In the genomic region with DNA sequence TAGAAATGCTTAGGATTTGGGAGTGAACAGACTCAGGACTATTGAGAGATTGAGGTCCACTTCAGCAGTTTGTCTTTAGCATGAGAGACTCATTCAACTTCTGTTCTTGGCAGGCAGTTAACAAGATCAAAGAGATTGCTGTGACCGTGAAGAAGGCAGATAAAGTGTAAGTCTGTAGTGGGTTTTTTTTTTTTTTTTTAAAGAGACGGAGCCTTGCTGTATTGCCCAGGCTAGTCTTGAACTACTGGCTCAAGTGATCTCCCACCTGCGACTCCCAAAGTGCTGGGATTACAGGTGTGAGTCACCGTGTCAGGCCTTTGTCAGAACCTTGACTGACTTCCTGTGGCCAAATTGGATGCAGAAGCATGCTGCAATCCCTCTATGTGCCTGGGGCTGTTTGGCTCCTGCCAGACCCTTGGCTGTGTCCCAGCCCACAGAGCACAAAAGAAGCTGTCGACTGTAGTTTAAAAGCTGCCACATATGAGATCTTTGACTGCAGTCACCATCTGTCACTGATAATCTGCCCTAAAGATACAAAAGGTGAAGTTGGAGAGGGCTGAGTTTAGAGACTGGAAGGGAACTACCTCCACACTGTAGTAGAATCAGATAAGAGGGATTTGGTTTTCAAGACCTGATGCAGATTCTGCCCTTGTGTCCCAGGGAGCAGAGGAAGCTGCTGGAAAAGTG, we compare ENCODE assay signal across 12 cellular contexts. TPM values are rescaled to one million over a fixed set of nuclear protein-coding genes. Genes with fewer than 3 reads are reported as not detected.
DNase-seq lines count a peak whose midpoint lies in the region; ATAC-seq and TF ChIP-seq lines count a peak whose summit lies in the region.
"Had no signal": no experiment of that assay in that cellular context is flagged by ENCODE, and none has a peak within 500 bp of the region (broad histone marks: within the 10 kb centered on the region; RNA-seq: fewer than 3 reads in every experiment).

No MANE protein-coding gene starts in this region.

- POLR2A ChIA-PET in CD8-positive, alpha-beta T cell (lab: Charles Lee) = interaction anchor here (2.0 kb wide), 1 partner anchor 9 kb away, joined by 11 read pairs; a partner anchor contains a TSS
- POLR2A ChIA-PET in activated CD8-positive, alpha-beta T cell treated with anti-CD3 and anti-CD28 coated beads for 36 hours (lab: Charles Lee) = interaction anchor here (0.7 to 3.6 kb wide), 6 partner anchors 9 to 19 kb away, joined by 3 to 26 read pairs (median 4); a partner anchor contains a TSS

- peaks cover 60% of the 10 kb centered on the region for H3K36me3 ChIP-seq in CD8-positive, alpha-beta T cell (ENCODE audit: insufficient read depth, low read length)
- peaks cover 95% of the 10 kb centered on the region for H3K36me3 ChIP-seq in HUES6 (ENCODE audit: control insufficient read depth, insufficient read depth, low read length)

- no peaks in the 10 kb centered on the region for H3K27me3 Mint-ChIP-seq in CD8-positive, alpha-beta T cell (ENCODE audit: low read depth)
- no peaks in the 10 kb centered on the region for H3K27me3 Mint-ChIP-seq in activated CD8-positive, alpha-beta T cell treated with anti-CD3 and anti-CD28 coated beads for 36 hours
- H3K27me3 Mint-ChIP-seq in glutamatergic neuron (ENCODE audit: unreplicated experiment) = no peaks in the 10 kb centered on the region

- no peak for TF ChIP-seq CTCF in CD8-positive, alpha-beta T cell (IDR thresholded peaks at IDR 0.05)
- TF ChIP-seq CTCF in activated CD8-positive, alpha-beta T cell treated with anti-CD3 and anti-CD28 coated beads for 36 hours (IDR thresholded peaks at IDR 0.05) = no peak
- TF ChIP-seq CTCF in glutamatergic neuron (IDR thresholded peaks at IDR 0.05; ENCODE audit: partially characterized antibody, unreplicated experiment) = no peak

- no peak for DNase-seq in CD8-positive, alpha-beta T cell
- DNase-seq in activated CD8-positive, alpha-beta T cell treated with anti-CD3 and anti-CD28 coated beads for 36 hours = no peak
- DNase-seq in glutamatergic neuron (peak; percentile 30), NCI-H2227 treated with DMSO at 0.1 percent for 48 hours (lab: John Stamatoyannopoulos, UW) (no peak), iPS-NIHi11 (ENCODE audit: low spot score) (no peak), retina (no peak)
- DNase-seq: Kasumi-1, kidney, spleen, tibial artery had no signal

- CTCF ChIA-PET in CD8-positive, alpha-beta T cell (lab: Charles Lee) = interaction anchor here (1.4 to 1.9 kb wide), 2 partner anchors 11 to 32 kb away, joined by 3 to 6 read pairs; no protein-coding TSS in a partner anchor
- CTCF ChIA-PET in activated CD8-positive, alpha-beta T cell treated with anti-CD3 and anti-CD28 coated beads for 36 hours (lab: Charles Lee) = interaction anchor here (0.9 to 2.0 kb wide), 6 partner anchors 8 to 67 kb away, joined by 3 to 6 read pairs (median 3); a partner anchor contains a TSS

- no peaks in the 10 kb centered on the region for H3K9me3 Mint-ChIP-seq in CD8-positive, alpha-beta T cell
- no peaks in the 10 kb centered on the region for H3K9me3 Mint-ChIP-seq in activated CD8-positive, alpha-beta T cell treated with anti-CD3 and anti-CD28 coated beads for 36 hours
- H3K9me3 Mint-ChIP-seq in glutamatergic neuron (ENCODE audit: unreplicated experiment) = no peaks in the 10 kb centered on the region

- H3K36me3 Mint-ChIP-seq in CD8-positive, alpha-beta T cell = peaks cover 91% of the 10 kb centered on the region
- H3K36me3 Mint-ChIP-seq in activated CD8-positive, alpha-beta T cell treated with anti-CD3 and anti-CD28 coated beads for 36 hours (ENCODE audit: low read depth) = peaks cover 59% of the 10 kb centered on the region
- H3K36me3 Mint-ChIP-seq in glutamatergic neuron (ENCODE audit: unreplicated experiment) = no peaks in the 10 kb centered on the region

- no peaks in the 10 kb centered on the region for H3K9me3 ChIP-seq in CD8-positive, alpha-beta T cell (ENCODE audit: low read length)
- H3K9me3 ChIP-seq in HUES6 (ENCODE audit: control insufficient read depth, insufficient read depth, low read depth, low read length) = no peaks in the 10 kb centered on the region
- H3K9me3 ChIP-seq: spleen, tibial artery had no signal

- ATAC-seq in CD8-positive, alpha-beta T cell = no peak
- ATAC-seq in activated CD8-positive, alpha-beta T cell treated with anti-CD3 and anti-CD28 coated beads for 36 hours = no peak
- ATAC-seq in GM21447 (IDR thresholded peaks at IDR 0.05; ENCODE audit: unreplicated experiment) = no peak

- H3K4me1 Mint-ChIP-seq in CD8-positive, alpha-beta T cell (ENCODE audit: low read depth) = peaks cover 12% of the 10 kb centered on the region
- H3K4me1 Mint-ChIP-seq in activated CD8-positive, alpha-beta T cell treated with anti-CD3 and anti-CD28 coated beads for 36 hours (ENCODE audit: low read depth) = peaks cover 25% of the 10 kb centered on the region
- peaks cover 3% of the 10 kb centered on the region for H3K4me1 Mint-ChIP-seq in glutamatergic neuron (ENCODE audit: low read depth, unreplicated experiment)

- no peak overlapping the region for H3K4me3 Mint-ChIP-seq in CD8-positive, alpha-beta T cell
- no peak overlapping the region for H3K4me3 Mint-ChIP-seq in activated CD8-positive, alpha-beta T cell treated with anti-CD3 and anti-CD28 coated beads for 36 hours
- no peak overlapping the region for H3K4me3 Mint-ChIP-seq in glutamatergic neuron (ENCODE audit: unreplicated experiment)

- H3K4me3 ChIP-seq in CD8-positive, alpha-beta T cell (ENCODE audit: low read depth, low read length) = no peak overlapping the region
- H3K4me3 ChIP-seq in HUES6 (ENCODE audit: low read depth, low read length) = no peak overlapping the region
- H3K4me3 ChIP-seq: spleen, tibial artery had no signal

- H3K27ac Mint-ChIP-seq in CD8-positive, alpha-beta T cell = peak overlapping the region; percentile 61
- peak overlapping the region; percentile 74 for H3K27ac Mint-ChIP-seq in activated CD8-positive, alpha-beta T cell treated with anti-CD3 and anti-CD28 coated beads for 36 hours
- peak overlapping the region; percentile 52 for H3K27ac Mint-ChIP-seq in glutamatergic neuron (ENCODE audit: unreplicated experiment)

- no peaks in the 10 kb centered on the region for H3K4me1 ChIP-seq in CD8-positive, alpha-beta T cell (ENCODE audit: insufficient read depth, low read length)
- no peaks in the 10 kb centered on the region for H3K4me1 ChIP-seq in HUES6 (ENCODE audit: control insufficient read depth, insufficient read depth, low read length)

- intact Hi-C loops in CD8-positive, alpha-beta T cell (cut with DNase I, micrococcal nuclease) = no loop called here
- intact Hi-C loops in activated CD8-positive, alpha-beta T cell treated with anti-CD3 and anti-CD28 coated beads for 36 hours (cut with micrococcal nuclease) = no loop called here

- peak overlapping the region; percentile 52 for H3K9ac ChIP-seq in HUES6 (ENCODE audit: low read length)

- H3K27ac ChIP-seq in CD8-positive, alpha-beta T cell (ENCODE audit: low read depth, low read length) = no peak overlapping the region
- no peak overlapping the region for H3K27ac ChIP-seq in HUES6 (ENCODE audit: low read depth, low read length)
- H3K27ac ChIP-seq: spleen, tibial artery had no signal

- no peaks in the 10 kb centered on the region for H3K27me3 ChIP-seq in CD8-positive, alpha-beta T cell (ENCODE audit: insufficient read depth, low read length)
- H3K27me3 ChIP-seq in HUES6 (ENCODE audit: control insufficient read depth, insufficient read depth, low read length) = no peaks in the 10 kb centered on the region
- H3K27me3 ChIP-seq: spleen, tibial artery had no signal

RNA-seq across cellular contexts. Expression of a gene that starts 9.9 kb away (rescaled TPM):
- total RNA-seq in CD8-positive, alpha-beta T cell = 10 to 100 TPM; 93.1 to 96.3 TPM
- total RNA-seq in activated CD8-positive, alpha-beta T cell treated with anti-CD3 and anti-CD28 coated beads for 36 hours = 100 to 1,000 TPM; 628 to 660 TPM
- 269 TPM for total RNA-seq in glutamatergic neuron (ENCODE audit: unreplicated experiment)

RNA-seq across cellular contexts. Expression of a gene that starts 11.0 kb away (rescaled TPM):
- 1 to 10 TPM; 2.4 to 3.4 TPM for total RNA-seq in CD8-positive, alpha-beta T cell
- 10 to 100 TPM; 12.4 to 16.2 TPM for total RNA-seq in activated CD8-positive, alpha-beta T cell treated with anti-CD3 and anti-CD28 coated beads for 36 hours
- 26.8 TPM for total RNA-seq in glutamatergic neuron (ENCODE audit: unreplicated experiment)

RNA-seq across cellular contexts. Expression of a gene that starts 30.0 kb away (rescaled TPM):
- total RNA-seq in CD8-positive, alpha-beta T cell = 10 to 100 TPM; 59.1 to 71.9 TPM
- total RNA-seq in activated CD8-positive, alpha-beta T cell treated with anti-CD3 and anti-CD28 coated beads for 36 hours = 10 to 100 TPM; 39.6 to 48.6 TPM
- total RNA-seq in glutamatergic neuron (ENCODE audit: unreplicated experiment) = 17.0 TPM

RNA-seq across cellular contexts. Expression of a gene that starts 40.3 kb away (rescaled TPM):
- 10 to 100 TPM; 22.1 to 23.6 TPM for total RNA-seq in CD8-positive, alpha-beta T cell
- total RNA-seq in activated CD8-positive, alpha-beta T cell treated with anti-CD3 and anti-CD28 coated beads for 36 hours = 10 to 100 TPM; 41.5 to 42.0 TPM
- 14.0 TPM for total RNA-seq in glutamatergic neuron (ENCODE audit: unreplicated experiment)

RNA-seq across cellular contexts. Expression of a gene that starts 41.7 kb away (rescaled TPM):
- total RNA-seq in CD8-positive, alpha-beta T cell = not detected
- total RNA-seq in activated CD8-positive, alpha-beta T cell treated with anti-CD3 and anti-CD28 coated beads for 36 hours = not detected
- not detected for total RNA-seq in glutamatergic neuron (ENCODE audit: unreplicated experiment)
- total RNA-seq: kidney, spleen had no signal
